ENCODE assay signal across 8 cellular contexts in genomic region chrX:110229497-110230111, GRCh38.
A peak's percentile ranks its signal among the peaks of the same experiment; 100 is the strongest.
DNase-seq lines count a peak whose midpoint lies in the region; TF ChIP-seq lines count a peak whose summit lies in the region.
"Not testable (repeated sequence)": the region's sequence is repeated elsewhere in the genome, so short reads cannot be mapped to it uniquely, and the experiment has no call there.

No MANE protein-coding gene starts in this region.

- H3K4me3 Mint-ChIP-seq in Caco-2 (ENCODE audit: unreplicated experiment) (peak overlapping the region; percentile 82), endodermal cell (peak overlapping the region; percentile 60)
- H3K4me3 Mint-ChIP-seq in activated CD4-positive, alpha-beta T cell treated with anti-CD3 and anti-CD28 coated beads, Interleukin-2, amount 10 ng/mL, durations not matched to agents 7 days and 5 days, result peak overlapping the region; percentile 69

- H3K4me3 ChIP-seq in Caco-2 (ENCODE audit: low read depth, low read length) (peak overlapping the region; percentile 42), NT2/D1 (ENCODE audit: insufficient read length, low read depth) (peak overlapping the region; percentile 15)
- not testable (repeated sequence) for H3K4me3 ChIP-seq in endodermal cell (ENCODE audit: low read length); prostate gland

- not testable (repeated sequence) for H3K36me3 Mint-ChIP-seq in Caco-2 (ENCODE audit: insufficient read depth, unreplicated experiment)
- peaks cover 22% of the 10 kb centered on the region for H3K36me3 Mint-ChIP-seq in activated CD4-positive, alpha-beta T cell treated with anti-CD3 and anti-CD28 coated beads, Interleukin-2, amount 10 ng/mL, durations not matched to agents 7 days and 5 days (ENCODE audit: low read depth)
- peaks cover 33% of the 10 kb centered on the region for H3K36me3 Mint-ChIP-seq in endodermal cell (ENCODE audit: low read depth)

- BruUV-seq in Caco-2 (replicated peaks; lab: Mats Ljungman, UMichigan), result not testable (repeated sequence)

- H3K27me3 ChIP-seq in Caco-2 (replicated peaks; ENCODE audit: control insufficient read depth, insufficient read depth, low read length); NT2/D1 (ENCODE audit: insufficient read depth, insufficient read length); endodermal cell (ENCODE audit: control insufficient read depth, insufficient read depth, low read length, poor library complexity, severe bottlenecking); prostate gland (replicated peaks; ENCODE audit: insufficient read depth): not testable (repeated sequence)

- not testable (repeated sequence) for H3K9ac ChIP-seq in NT2/D1 (ENCODE audit: insufficient read length, low read depth); endodermal cell (ENCODE audit: extremely low read depth, low read length, poor library complexity, severe bottlenecking)

- intact Hi-C loops in Caco-2 (cut with micrococcal nuclease; ENCODE audit: unreplicated experiment); prostate gland (cut with DNase I): not testable (repeated sequence)

- DNase-seq in Caco-2 (peak; percentile 72 to 77), NT2/D1 (ENCODE audit: low read depth, low spot score) (peak; percentile 46), endodermal cell (peak; percentile 81), kidney glomerular epithelial cell (lab: John Stamatoyannopoulos, UW) (peak; percentile 62), prostate gland (ENCODE audit: low spot score) (peak; percentile 51)
- peak; percentile 79 for DNase-seq in activated CD4-positive, alpha-beta T cell treated with anti-CD3 and anti-CD28 coated beads, Interleukin-2, amount 10 ng/mL, durations not matched to agents 7 days and 5 days
- peak; percentile 22 for DNase-seq in activated gamma-delta T cell treated with anti-CD3 and anti-CD28 coated beads, Interleukin-2, amount 50 U/mL, for 16 hours (ENCODE audit: low read depth)
- peak; percentile 6 to 48 for DNase-seq in stimulated activated CD8-positive, alpha-beta memory T cell treated with anti-CD3 and anti-CD28 coated beads, Interleukin-4, amount 100 ng/mL, for 1 hour (ENCODE audit: low read depth in 2 of 2, low spot score in 1 of 2)

- not testable (repeated sequence) for H3K4me1 ChIP-seq in Caco-2; NT2/D1 (ENCODE audit: insufficient read depth, insufficient read length); prostate gland (replicated peaks)
- peaks cover 11% of the 10 kb centered on the region for H3K4me1 ChIP-seq in endodermal cell (ENCODE audit: control insufficient read depth, insufficient read depth, low read length)

- not testable (repeated sequence) for H3K27me3 Mint-ChIP-seq in Caco-2 (ENCODE audit: insufficient read depth, unreplicated experiment); activated CD4-positive, alpha-beta T cell treated with anti-CD3 and anti-CD28 coated beads, Interleukin-2, amount 10 ng/mL, durations not matched to agents 7 days and 5 days; endodermal cell (ENCODE audit: insufficient read depth)

- H3K36me3 ChIP-seq in Caco-2 (ENCODE audit: control insufficient read depth, insufficient read depth, low read length); NT2/D1 (ENCODE audit: insufficient read depth, insufficient read length, low read length); endodermal cell (ENCODE audit: control insufficient read depth, insufficient read depth, low read length); prostate gland: not testable (repeated sequence)

- H3K9me3 ChIP-seq in Caco-2; NT2/D1 (ENCODE audit: insufficient read depth, low read length); endodermal cell (ENCODE audit: control insufficient read depth, low read length); prostate gland: not testable (repeated sequence)

- H3K27ac Mint-ChIP-seq in Caco-2 (ENCODE audit: unreplicated experiment) (peak overlapping the region; percentile 87), endodermal cell (peak overlapping the region; percentile 95)
- H3K27ac Mint-ChIP-seq in activated CD4-positive, alpha-beta T cell treated with anti-CD3 and anti-CD28 coated beads, Interleukin-2, amount 10 ng/mL, durations not matched to agents 7 days and 5 days, result peak overlapping the region; percentile 84

- CTCF ChIA-PET in Caco-2 (lab: Charles Lee), result not testable (repeated sequence)
- CTCF ChIA-PET in activated CD4-positive, alpha-beta T cell treated with anti-CD3 and anti-CD28 coated beads, Interleukin-2, amount 10 ng/mL, durations not matched to agents 7 days and 5 days (lab: Charles Lee), result interaction anchor here (1.1 to 1.7 kb wide), 2 partner anchors 15 to 41 kb away, joined by 3 to 8 read pairs; no protein-coding TSS in a partner anchor

- not testable (repeated sequence) for H3K4me1 Mint-ChIP-seq in Caco-2 (ENCODE audit: low read depth, unreplicated experiment)
- peaks cover 33% of the 10 kb centered on the region for H3K4me1 Mint-ChIP-seq in activated CD4-positive, alpha-beta T cell treated with anti-CD3 and anti-CD28 coated beads, Interleukin-2, amount 10 ng/mL, durations not matched to agents 7 days and 5 days
- peaks cover 21% of the 10 kb centered on the region for H3K4me1 Mint-ChIP-seq in endodermal cell

- WGBS in endodermal cell (ENCODE audit: insufficient coverage in 1 of 2, insufficient read length in 1 of 2), 2 experiments, result 41 to 86% methylated on average over 1 to 21 of the region's 21 CpGs
- 60% methylated on average over 18 of the region's 21 CpGs for WGBS in prostate gland

- H3K27ac ChIP-seq in endodermal cell (ENCODE audit: low read depth, low read length), result not testable (repeated sequence)
- peak overlapping the region in 1 of 2 donors; percentile 41 for H3K27ac ChIP-seq in prostate gland

- POLR2A ChIA-PET in Caco-2 (lab: Charles Lee), result interaction anchor here (0.6 kb wide), 1 partner anchor 34 kb away, joined by 7 read pairs; no protein-coding TSS in a partner anchor
- POLR2A ChIA-PET in activated CD4-positive, alpha-beta T cell treated with anti-CD3 and anti-CD28 coated beads, Interleukin-2, amount 10 ng/mL, durations not matched to agents 7 days and 5 days (lab: Charles Lee), result interaction anchor here (1.5 kb wide), 1 partner anchor 88 kb away, joined by 7 read pairs; the partner anchor contains the start of gene AMMECR1

- TF ChIP-seq POLR2A in prostate gland (IDR thresholded peaks at IDR 0.05), result not testable (repeated sequence)

- H3K9me3 Mint-ChIP-seq in Caco-2 (ENCODE audit: unreplicated experiment), result not testable (repeated sequence)
- H3K9me3 Mint-ChIP-seq in activated CD4-positive, alpha-beta T cell treated with anti-CD3 and anti-CD28 coated beads, Interleukin-2, amount 10 ng/mL, durations not matched to agents 7 days and 5 days, result peaks cover 13% of the 10 kb centered on the region
- peaks cover 43% of the 10 kb centered on the region for H3K9me3 Mint-ChIP-seq in endodermal cell

- not testable (repeated sequence) for TF ChIP-seq CTCF in Caco-2 (IDR thresholded peaks at IDR 0.05; ENCODE audit: insufficient read depth in 1 of 2, low read depth in 1 of 2, low read length in 1 of 2, severe bottlenecking in 1 of 2, unreplicated experiment in 1 of 2); endodermal cell (conservative IDR thresholded peaks at IDR 0.05); prostate gland (IDR thresholded peaks at IDR 0.05)

Comparison
In these comparisons a context has a peak if more than half of its experiments do, and no peak if none do; other contexts are left out.
1. DNase-seq: peak in every context shown above with its lines; median percentile 81 in endodermal cell; 79 in activated CD4-positive, alpha-beta T cell treated with anti-CD3 and anti-CD28 coated beads, Interleukin-2, amount 10 ng/mL, durations not matched to agents 7 days and 5 days; 74 in Caco-2; 62 in kidney glomerular epithelial cell; 51 in prostate gland; 46 in NT2/D1; 27 in stimulated activated CD8-positive, alpha-beta memory T cell treated with anti-CD3 and anti-CD28 coated beads, Interleukin-4, amount 100 ng/mL, for 1 hour; 22 in activated gamma-delta T cell treated with anti-CD3 and anti-CD28 coated beads, Interleukin-2, amount 50 U/mL, for 16 hours.